8 cellular contexts compared by ENCODE assay signal in the genomic region with DNA sequence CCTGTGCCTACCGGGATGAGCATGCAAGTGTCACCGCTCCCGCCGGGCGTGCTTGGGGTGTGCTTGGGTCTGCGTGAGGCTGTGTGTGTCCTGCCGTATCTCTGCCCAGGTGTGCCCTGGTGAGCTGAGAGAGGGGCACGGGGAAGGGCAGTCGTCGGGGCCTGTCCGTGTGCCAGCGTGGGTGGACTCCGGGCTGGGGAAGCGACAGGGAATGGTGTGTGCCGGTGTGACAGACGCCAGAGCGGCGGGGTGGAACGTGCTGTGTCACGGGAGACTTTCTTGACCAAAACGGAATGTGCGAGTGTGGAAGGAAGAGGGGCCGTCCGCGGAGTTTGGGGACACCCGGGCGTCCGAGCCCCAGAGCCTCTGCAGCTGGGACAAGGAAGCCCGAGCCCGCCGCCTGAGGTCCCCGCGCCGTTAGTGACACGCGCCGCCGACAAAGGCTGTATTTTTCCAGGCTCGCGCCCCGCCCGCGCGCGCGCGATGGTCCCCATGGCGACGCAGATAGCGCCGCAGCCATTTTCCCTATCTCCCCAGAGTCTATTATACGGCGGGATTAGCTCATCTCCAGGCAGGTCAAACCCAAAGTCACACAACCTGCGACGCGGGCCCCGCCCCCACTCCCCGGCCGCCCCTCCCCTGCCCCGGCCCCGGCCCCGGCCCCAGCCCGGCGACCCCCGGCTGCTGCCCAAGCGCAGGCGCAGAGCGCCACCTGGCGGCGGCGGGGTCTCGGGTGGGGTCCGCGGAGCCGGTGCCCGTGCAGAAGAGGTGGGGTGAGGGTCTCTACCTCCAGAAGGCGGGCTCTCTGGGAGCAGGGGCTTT. TPM values are rescaled to one million over a fixed set of nuclear protein-coding genes. Genes with fewer than 3 reads are reported as not detected.
DNase-seq lines count a peak whose midpoint lies in the region; ATAC-seq, FAIRE-seq and TF ChIP-seq lines count a peak whose summit lies in the region.

No MANE protein-coding gene starts in this region.

- H3K36me3 ChIP-seq in osteoblast (ENCODE audit: insufficient read depth, low read length) (no peaks in the 10 kb centered on the region), thoracic aorta (no peaks in the 10 kb centered on the region)

- H3K4me3 ChIP-seq in osteoblast (ENCODE audit: insufficient read depth, low read length) (peak overlapping the region; percentile 68), thoracic aorta (peak overlapping the region; percentile 71)

- intact Hi-C loops in activated T-helper 2 cell treated with anti-CD3 and anti-CD28 coated beads, Interferon-gamma antibody, Interleukin-2, Interleukin-4, amounts not matched to agents 10 μg/mL and 5 μg/mL and 100 μg/mL, durations not matched to agents 14 hours and 24 hours and 36 hours (cut with micrococcal nuclease): loop anchor here (1.0 to 10.0 kb wide), 2 partner anchors 71 to 107 kb away; no protein-coding TSS in a partner anchor

- H4K20me1 ChIP-seq in osteoblast (ENCODE audit: insufficient read depth, low read length): peaks cover 4% of the 10 kb centered on the region

- H3K27me3 ChIP-seq in osteoblast (ENCODE audit: insufficient read depth, low read length): peaks cover 50% of the 10 kb centered on the region
- H3K27me3 ChIP-seq in thoracic aorta (replicated peaks; ENCODE audit: insufficient read depth): peaks cover 31% of the 10 kb centered on the region

- H3K27ac ChIP-seq in osteoblast (ENCODE audit: low read depth, low read length) (no peak overlapping the region), thoracic aorta (no peak overlapping the region)

- peak overlapping the region; percentile 71 for H3K4me3 Mint-ChIP-seq in activated T-helper 2 cell treated with anti-CD3 and anti-CD28 coated beads, Interferon-gamma antibody, Interleukin-2, Interleukin-4, amounts not matched to agents 10 μg/mL and 5 μg/mL and 100 μg/mL, durations not matched to agents 14 hours and 24 hours and 36 hours (ENCODE audit: low read depth)

- no peaks in the 10 kb centered on the region for H3K79me2 ChIP-seq in osteoblast (ENCODE audit: insufficient read depth, low read length)

- no peaks in the 10 kb centered on the region for H3K9me3 ChIP-seq in osteoblast (ENCODE audit: low read depth, low read length)
- no peaks in the 10 kb centered on the region for H3K9me3 ChIP-seq in thoracic aorta

- no peak overlapping the region for H3K27ac Mint-ChIP-seq in activated T-helper 2 cell treated with anti-CD3 and anti-CD28 coated beads, Interferon-gamma antibody, Interleukin-2, Interleukin-4, amounts not matched to agents 10 μg/mL and 5 μg/mL and 100 μg/mL, durations not matched to agents 14 hours and 24 hours and 36 hours

- no peak overlapping the region for H2AFZ ChIP-seq in osteoblast (ENCODE audit: low read length)

- ATAC-seq in thoracic aorta (ENCODE audit: insufficient number of reproducible peaks, low FRiP score, low read depth) (no peak), GM21737 (IDR thresholded peaks at IDR 0.05; ENCODE audit: unreplicated experiment) (no peak)

- no peaks in the 10 kb centered on the region for H3K9me3 Mint-ChIP-seq in activated T-helper 2 cell treated with anti-CD3 and anti-CD28 coated beads, Interferon-gamma antibody, Interleukin-2, Interleukin-4, amounts not matched to agents 10 μg/mL and 5 μg/mL and 100 μg/mL, durations not matched to agents 14 hours and 24 hours and 36 hours

- H3K36me3 Mint-ChIP-seq in activated T-helper 2 cell treated with anti-CD3 and anti-CD28 coated beads, Interferon-gamma antibody, Interleukin-2, Interleukin-4, amounts not matched to agents 10 μg/mL and 5 μg/mL and 100 μg/mL, durations not matched to agents 14 hours and 24 hours and 36 hours (ENCODE audit: low read depth): no peaks in the 10 kb centered on the region

- FAIRE-seq in frontal cortex (lab: Jason Lieb, UNC): no peak

- peak overlapping the region; percentile 84 for H3K4me2 ChIP-seq in osteoblast (ENCODE audit: insufficient read depth, low read length)

- in situ Hi-C loops in Caki2 (cut with HindIII; ENCODE audit: low pct_unique_long_range_greater_than_20kb, low sequenced_read_pairs): no loop called here
- in situ Hi-C loops in KBM-7 (cut with MboI; ENCODE audit: low pct_unique_long_range_greater_than_20kb, low sequenced_read_pairs): no loop called here

- H3K4me1 ChIP-seq in osteoblast (ENCODE audit: insufficient read depth, low read length) (peaks cover 6% of the 10 kb centered on the region), thoracic aorta (ENCODE audit: control insufficient read depth in 1 of 2, low read depth in 2 of 2) (peaks cover 7 to 27% of the 10 kb centered on the region in 2 donors)

- peaks cover 8% of the 10 kb centered on the region for H3K4me1 Mint-ChIP-seq in activated T-helper 2 cell treated with anti-CD3 and anti-CD28 coated beads, Interferon-gamma antibody, Interleukin-2, Interleukin-4, amounts not matched to agents 10 μg/mL and 5 μg/mL and 100 μg/mL, durations not matched to agents 14 hours and 24 hours and 36 hours (ENCODE audit: low read depth)

- peaks cover 58% of the 10 kb centered on the region for H3K27me3 Mint-ChIP-seq in activated T-helper 2 cell treated with anti-CD3 and anti-CD28 coated beads, Interferon-gamma antibody, Interleukin-2, Interleukin-4, amounts not matched to agents 10 μg/mL and 5 μg/mL and 100 μg/mL, durations not matched to agents 14 hours and 24 hours and 36 hours (ENCODE audit: low read depth)

- DNase-seq in Caki2 (ENCODE audit: low read depth) (peak; percentile 59), KBM-7 (peak; percentile 84), RPMI7951 (ENCODE audit: low read depth) (peak; percentile 65), frontal cortex (ENCODE audit: low spot score in 2 of 2) (peak; percentile 84 to 88), osteoblast (ENCODE audit: insufficient read length, low spot score, missing footprints) (peak; percentile 96), thoracic aorta (ENCODE audit: low spot score) (no peak)
- DNase-seq in activated T-helper 2 cell treated with anti-CD3 and anti-CD28 coated beads, Interferon-gamma antibody, Interleukin-2, Interleukin-4, amounts not matched to agents 10 μg/mL and 5 μg/mL and 100 μg/mL, durations not matched to agents 14 hours and 24 hours and 36 hours (ENCODE audit: low spot score): peak; percentile 61

- TF ChIP-seq CTCF in osteoblast (IDR thresholded peaks at IDR 0.05; ENCODE audit: extremely low read depth, low read depth, low read length) (peak; percentile 44), thoracic aorta (IDR thresholded peaks at IDR 0.05) (peak; percentile 52)

RNA-seq across cellular contexts. Expression of gene GATA2, which starts 4.5 kb away (rescaled TPM):
- 1.5 TPM in 1 of 2 replicates, not detected in the other for total RNA-seq in Caki2 (2014; rRNA removed; shearing (Covaris generic); ENCODE audit: low replicate concordance)
- total RNA-seq in RPMI7951 (2014; rRNA removed; shearing (Covaris generic)): 9.0 and 10.1 TPM in 2 replicates
- total RNA-seq in activated T-helper 2 cell treated with anti-CD3 and anti-CD28 coated beads, Interferon-gamma antibody, Interleukin-2, Interleukin-4, amounts not matched to agents 10 μg/mL and 5 μg/mL and 100 μg/mL, durations not matched to agents 14 hours and 24 hours and 36 hours: 0.09 and 0.28 TPM in 2 replicates
- 0.41 TPM for total RNA-seq in frontal cortex
- 0.72 and 0.88 TPM in 2 replicates for total RNA-seq in osteoblast
- 10 to 100 TPM in 1 of 2 donors, 1 to 10 TPM in 1; 5.2 to 21.3 TPM for total RNA-seq in thoracic aorta

RNA-seq across cellular contexts. Expression of gene DNAJB8, which starts 30.8 kb away (rescaled TPM):
- not detected in 2 replicates for total RNA-seq in Caki2 (2014; rRNA removed; shearing (Covaris generic); ENCODE audit: low replicate concordance)
- not detected in 2 replicates for total RNA-seq in RPMI7951 (2014; rRNA removed; shearing (Covaris generic))
- total RNA-seq in activated T-helper 2 cell treated with anti-CD3 and anti-CD28 coated beads, Interferon-gamma antibody, Interleukin-2, Interleukin-4, amounts not matched to agents 10 μg/mL and 5 μg/mL and 100 μg/mL, durations not matched to agents 14 hours and 24 hours and 36 hours: not detected in 2 replicates
- total RNA-seq in frontal cortex (not detected), osteoblast (not detected in 2 replicates), thoracic aorta (not detected)
